Comparison of ENCODE assay signal across 21 cellular contexts in genomic region chr1:165306543-165307434, GRCh38. TPM values are rescaled to one million over a fixed set of nuclear protein-coding genes. Genes with fewer than 3 reads are reported as not detected.
DNase-seq lines count a peak whose midpoint lies in the region; TF ChIP-seq lines count a peak whose summit lies in the region.
"Had no signal": no experiment of that assay in that cellular context is flagged by ENCODE, and none has a peak within 500 bp of the region (broad histone marks: within the 10 kb centered on the region; RNA-seq: fewer than 3 reads in every experiment).

No MANE protein-coding gene starts in this region.

- no peak overlapping the region for H2AFZ ChIP-seq in mesenchymal stem cell (ENCODE audit: low read depth, low read length)

- no peak overlapping the region for H4K8ac ChIP-seq in mesenchymal stem cell (ENCODE audit: low read length)

- no peak overlapping the region for H2BK5ac ChIP-seq in mesenchymal stem cell (ENCODE audit: low read depth, low read length, poor library complexity, severe bottlenecking)

- no peaks in the 10 kb centered on the region for H3K36me3 Mint-ChIP-seq in endodermal cell (ENCODE audit: low read depth)
- H3K36me3 Mint-ChIP-seq: CD14-positive monocyte had no signal

- no peak overlapping the region for H2BK15ac ChIP-seq in mesenchymal stem cell (ENCODE audit: low read depth, poor library complexity, severe bottlenecking)

- H3K9ac ChIP-seq in endodermal cell (ENCODE audit: extremely low read depth, low read length, poor library complexity, severe bottlenecking) (no peak overlapping the region), mesenchymal stem cell (ENCODE audit: low read length) (peak overlapping the region; percentile 57)

- peak; percentile 25; the same call in 1 of the 2 replicates for TF ChIP-seq CTCF in LNCaP clone FGC (IDR thresholded peaks at IDR 0.05; ENCODE audit: control insufficient read depth, extremely low read depth, insufficient read depth)
- peak; percentile 59 for TF ChIP-seq CTCF in endodermal cell (conservative IDR thresholded peaks at IDR 0.05)

- H3K9me3 Mint-ChIP-seq in endodermal cell: no peaks in the 10 kb centered on the region

- no peak overlapping the region for H3K4me3 Mint-ChIP-seq in endodermal cell
- H3K4me3 Mint-ChIP-seq: CD14-positive monocyte had no signal

- no peak overlapping the region for H3K27ac Mint-ChIP-seq in endodermal cell

- H3K27ac ChIP-seq in endodermal cell (ENCODE audit: low read depth, low read length): no peak overlapping the region
- no peak overlapping the region for H3K27ac ChIP-seq in mesenchymal stem cell (ENCODE audit: low read length, poor library complexity, severe bottlenecking)
- H3K27ac ChIP-seq: 22Rv1 had no signal

- H2AK5ac ChIP-seq in mesenchymal stem cell (ENCODE audit: low read length, severe bottlenecking): no peak overlapping the region

- H3K18ac ChIP-seq in mesenchymal stem cell (ENCODE audit: low read depth in 1 of 2, low read length in 2 of 2): no peak overlapping the region

- no peak overlapping the region for H2BK12ac ChIP-seq in mesenchymal stem cell (ENCODE audit: low read length in 2 of 2)

- no peaks in the 10 kb centered on the region for H3K79me1 ChIP-seq in mesenchymal stem cell (replicated peaks; ENCODE audit: low read length, poor library complexity, severe bottlenecking)

- H3K4me3 ChIP-seq in LNCaP clone FGC (ENCODE audit: low read depth, low read length) (no peak overlapping the region), endodermal cell (ENCODE audit: low read length) (no peak overlapping the region), mesenchymal stem cell (ENCODE audit: insufficient read depth in 1 of 2, low read depth in 1 of 2, low read length in 2 of 2) (peak overlapping the region in 1 of 2 experiments; percentile 53)
- H3K4me3 ChIP-seq: GM12878 had no signal

- no peaks in the 10 kb centered on the region for H3K4me1 Mint-ChIP-seq in endodermal cell
- H3K4me1 Mint-ChIP-seq: CD14-positive monocyte had no signal

- H3K4me1 ChIP-seq in endodermal cell (ENCODE audit: control insufficient read depth, insufficient read depth, low read length) (no peaks in the 10 kb centered on the region), mesenchymal stem cell (ENCODE audit: control insufficient read depth, insufficient read depth, low read depth, low read length) (no peaks in the 10 kb centered on the region)

- H3K27me3 Mint-ChIP-seq in endodermal cell (ENCODE audit: insufficient read depth): peaks cover 39% of the 10 kb centered on the region

- H3K4ac ChIP-seq in mesenchymal stem cell (ENCODE audit: low read depth in 1 of 2, low read length in 2 of 2): no peak overlapping the region

- H3K4me2 ChIP-seq in mesenchymal stem cell (ENCODE audit: low read length, poor library complexity, severe bottlenecking): no peak overlapping the region

- DNase-seq in DMS 273 (lab: John Stamatoyannopoulos, UW; ENCODE audit: unreplicated experiment) (peak; percentile 18), DMS 273 treated with DMSO at 0.1 percent for 48 hours (lab: John Stamatoyannopoulos, UW) (no peak), LNCaP clone FGC (ENCODE audit: low read depth) (no peak), endodermal cell (no peak), mesenchymal stem cell (no peak), cortex of kidney (lab: John Stamatoyannopoulos, UW) (no peak), NCI-H146 treated with DMSO at 0.1 percent for 48 hours (lab: John Stamatoyannopoulos, UW; ENCODE audit: unreplicated experiment) (no peak), foreskin melanocyte (no peak)
- DNase-seq: IMR-90, MM.1S, NCI-H1092, NCI-H146, NCI-H2081, NCI-H2171 treated with DMSO at 0.1 percent for 48 hours, NCI-H446 treated with DMSO at 0.1 percent for 48 hours, RPMI8226, SIG-M5 had no signal

- no peak overlapping the region for H3K14ac ChIP-seq in mesenchymal stem cell (ENCODE audit: low read length in 2 of 2)

- H3K9me3 ChIP-seq in endodermal cell (ENCODE audit: control insufficient read depth, low read length): no peaks in the 10 kb centered on the region
- no peaks in the 10 kb centered on the region for H3K9me3 ChIP-seq in mesenchymal stem cell (ENCODE audit: control insufficient read depth, low read length)

- H2BK120ac ChIP-seq in mesenchymal stem cell (ENCODE audit: low read depth, low read length): no peak overlapping the region

- H4K91ac ChIP-seq in mesenchymal stem cell (ENCODE audit: low read length): no peak overlapping the region

- WGBS in endodermal cell (ENCODE audit: insufficient coverage in 1 of 2, insufficient read length in 1 of 2), 2 experiments: 52 to 84% methylated on average over 4 to 6 of the region's 6 CpGs
- WGBS in mesenchymal stem cell: 56% methylated on average over 5 of the region's 6 CpGs

- H3K36me3 ChIP-seq in endodermal cell (ENCODE audit: control insufficient read depth, insufficient read depth, low read length) (no peaks in the 10 kb centered on the region), mesenchymal stem cell (ENCODE audit: control insufficient read depth in 1 of 2, insufficient read depth in 2 of 2, low read depth in 1 of 2, low read length in 2 of 2) (no peaks in the 10 kb centered on the region)

- H3K23ac ChIP-seq in mesenchymal stem cell (ENCODE audit: low read length in 2 of 2): no peak overlapping the region

- peaks cover 14% of the 10 kb centered on the region for H3K27me3 ChIP-seq in endodermal cell (ENCODE audit: control insufficient read depth, insufficient read depth, low read length, poor library complexity, severe bottlenecking)
- peaks cover 0 to 17% of the 10 kb centered on the region in 2 experiments for H3K27me3 ChIP-seq in mesenchymal stem cell (ENCODE audit: control insufficient read depth in 1 of 2, insufficient read depth in 1 of 2, low read length in 2 of 2)

RNA-seq across cellular contexts. Expression of gene LMX1A, which starts 49.7 kb away (rescaled TPM):
- total RNA-seq in endodermal cell: 1 to 10 TPM in 1 of 2 donors, under 1 TPM in 1; 0.13 to 1.6 TPM
- polyA plus RNA-seq in endodermal cell (2013, experiment 1 of 2): 5.7 TPM
- 5.8 TPM for polyA plus RNA-seq in endodermal cell (2013, experiment 2 of 2)
- not detected for polyA plus RNA-seq in mesenchymal stem cell (2013, experiment 1 of 2)
- polyA plus RNA-seq in mesenchymal stem cell (2013, experiment 2 of 2): not detected
- total RNA-seq: GM12878, IMR-90 had no signal
- polyA plus RNA-seq: AG04450, CD14-positive monocyte, GM12878, IMR-90 had no signal
